ENCODE assay signal across 17 cellular contexts in the genomic region with DNA sequence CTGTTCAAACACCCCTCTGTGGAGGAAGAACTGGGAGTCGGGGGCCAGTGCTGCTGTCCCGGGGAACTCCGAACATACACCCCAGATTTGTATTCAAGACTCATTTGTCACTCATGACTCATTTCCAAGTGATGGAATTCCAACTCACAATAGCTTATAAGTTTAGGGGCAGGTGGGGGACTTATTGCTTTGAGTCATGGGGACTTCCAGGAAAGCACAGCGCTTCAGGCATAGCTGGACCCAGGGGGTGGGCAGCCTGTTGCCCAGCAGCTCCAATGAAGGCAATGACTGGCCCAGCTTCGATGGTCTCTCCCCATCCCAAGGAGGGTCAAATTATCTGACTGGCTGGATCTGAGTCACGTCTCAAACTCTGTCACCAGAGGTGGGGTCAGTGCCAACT.
DNase-seq lines count a peak whose midpoint lies in the region; ATAC-seq, FAIRE-seq and TF ChIP-seq lines count a peak whose summit lies in the region.
"Had no signal": no experiment of that assay in that cellular context is flagged by ENCODE, and none has a peak within 500 bp of the region (broad histone marks: within the 10 kb centered on the region; RNA-seq: fewer than 3 reads in every experiment).

No MANE protein-coding gene starts in this region.

- no peak overlapping the region for H3K4ac ChIP-seq in neuronal stem cell (ENCODE audit: low read length)

- TF ChIP-seq RAD21 in GM12878 (IDR thresholded peaks at IDR 0.05; ENCODE audit: insufficient read depth, low read depth, low read length), result no peak

- POLR2A ChIA-PET in GM12878 (lab: Charles Lee), result no interaction called here

- peak; percentile 32 for DNase-seq in EH (ENCODE audit: low read depth)
- DNase-seq in LHCN-M2 (ENCODE audit: low read depth), result peak; percentile 63
- DNase-seq in GM12878 (ENCODE audit: low read depth, low spot score), result no peak
- no peak for DNase-seq in neuronal stem cell (ENCODE audit: low spot score)
- DNase-seq in effector CD4-positive, alpha-beta T cell, result no peak
- DNase-seq in activated naive CD8-positive, alpha-beta T cell treated with anti-CD3 and anti-CD28 coated beads, Interleukin-2, amount 50 U/mL, for 24 hours, result no peak
- no peak for DNase-seq in activated naive CD4-positive, alpha-beta T cell treated with anti-CD3 and anti-CD28 coated beads, Interleukin-2, amount 50 U/mL, for 72 hours (ENCODE audit: low spot score in 2 of 2)
- DNase-seq: CD4-positive, CD25-positive, alpha-beta regulatory T cell; effector CD8-positive, alpha-beta T cell; sigmoid colon; stimulated activated naive B cell treated with anti-CD40 and anti-IgM and Interleukin-4, amounts not matched to agents 10 μg/mL and 1 μg/mL and 100 μg/mL, for 72 hours; upper lobe of right lung had no signal

- H3K36me3 Mint-ChIP-seq in activated naive CD8-positive, alpha-beta T cell treated with anti-CD3 and anti-CD28 coated beads, Interleukin-2, amount 50 U/mL, for 24 hours (ENCODE audit: low read depth), result no peaks in the 10 kb centered on the region
- H3K36me3 Mint-ChIP-seq in activated naive CD4-positive, alpha-beta T cell treated with anti-CD3 and anti-CD28 coated beads, Interleukin-2, amount 50 U/mL, for 72 hours, result peaks cover 0 to 4% of the 10 kb centered on the region in 2 donors
- H3K36me3 Mint-ChIP-seq: brain; CD4-positive, CD25-positive, alpha-beta regulatory T cell had no signal

- H3K27me3 Mint-ChIP-seq in activated naive CD8-positive, alpha-beta T cell treated with anti-CD3 and anti-CD28 coated beads, Interleukin-2, amount 50 U/mL, for 24 hours, result peaks cover 40% of the 10 kb centered on the region

- H4K8ac ChIP-seq in neuronal stem cell (ENCODE audit: low read depth, low read length), result no peak overlapping the region

- H3K36me3 ChIP-seq in GM12878 (ENCODE audit: control insufficient read depth in 2 of 2, insufficient read depth in 2 of 2, low read length in 1 of 2), result no peaks in the 10 kb centered on the region
- no peaks in the 10 kb centered on the region for H3K36me3 ChIP-seq in neuronal stem cell (replicated peaks in 1 of 2; ENCODE audit: control insufficient read depth in 2 of 2, insufficient read depth in 2 of 2, low read length in 2 of 2)
- H3K36me3 ChIP-seq: sigmoid colon, upper lobe of right lung had no signal

- H3K27me3 ChIP-seq in GM12878 (replicated peaks in 1 of 2; ENCODE audit: control insufficient read depth in 2 of 2, insufficient read depth in 2 of 2, low read length in 1 of 2), result no peaks in the 10 kb centered on the region; a peak in 1 of 4 replicates
- no peaks in the 10 kb centered on the region for H3K27me3 ChIP-seq in neuronal stem cell (ENCODE audit: control insufficient read depth in 3 of 3, insufficient read depth in 3 of 3, low read depth in 1 of 3, low read length in 3 of 3)
- H3K27me3 ChIP-seq: sigmoid colon, upper lobe of right lung had no signal

- no peak overlapping the region for H3K27ac ChIP-seq in GM12878 (ENCODE audit: control insufficient read depth, insufficient read depth)
- no peak overlapping the region for H3K27ac ChIP-seq in neuronal stem cell (replicated peaks; ENCODE audit: low read length)
- H3K27ac ChIP-seq: HL-60, sigmoid colon, upper lobe of right lung had no signal

- H3K9me3 ChIP-seq in GM12878 (replicated peaks; ENCODE audit: control insufficient read depth, insufficient read depth, low read length) (no peaks in the 10 kb centered on the region), neuronal stem cell (replicated peaks in 1 of 2; ENCODE audit: control insufficient read depth in 2 of 2, insufficient read depth in 1 of 2, low read depth in 1 of 2, low read length in 2 of 2) (peaks cover 0 to 6% of the 10 kb centered on the region in 2 donors)
- H3K9me3 ChIP-seq: sigmoid colon, upper lobe of right lung had no signal

- no peaks in the 10 kb centered on the region for H3K4me1 Mint-ChIP-seq in activated naive CD8-positive, alpha-beta T cell treated with anti-CD3 and anti-CD28 coated beads, Interleukin-2, amount 50 U/mL, for 24 hours
- H3K4me1 Mint-ChIP-seq: GM23338; stimulated activated naive B cell treated with anti-CD40 and anti-IgM and Interleukin-4, amounts not matched to agents 10 μg/mL and 1 μg/mL and 100 μg/mL, for 72 hours had no signal

- no peak overlapping the region for H2AFZ ChIP-seq in GM12878 (ENCODE audit: control insufficient read depth, low read depth, low read length)
- peak overlapping the region; percentile 27 for H2AFZ ChIP-seq in neuronal stem cell (ENCODE audit: low read length)
- H2AFZ ChIP-seq: GM23338 had no signal

- intact Hi-C loops in GM12878 (cut with micrococcal nuclease; ENCODE audit: unreplicated experiment), result no loop called here

- H2AK5ac ChIP-seq in neuronal stem cell (ENCODE audit: low read depth, low read length), result no peak overlapping the region

- no peak overlapping the region for H2BK120ac ChIP-seq in neuronal stem cell (ENCODE audit: low read depth, low read length)

- H3K4me2 ChIP-seq in GM12878 (ENCODE audit: control insufficient read depth, insufficient read depth) (no peak overlapping the region), neuronal stem cell (ENCODE audit: insufficient read depth, low read length, poor library complexity, severe bottlenecking) (no peak overlapping the region)
- H3K4me2 ChIP-seq: GM23338 had no signal

- H3K79me1 ChIP-seq in neuronal stem cell (ENCODE audit: low read depth, low read length), result no peaks in the 10 kb centered on the region

- H2BK15ac ChIP-seq in neuronal stem cell (ENCODE audit: low read length), result no peak overlapping the region

- no peak overlapping the region for H3K14ac ChIP-seq in neuronal stem cell (ENCODE audit: low read length)

- H4K20me1 ChIP-seq in GM12878 (ENCODE audit: control insufficient read depth, insufficient read depth), result no peaks in the 10 kb centered on the region

- H3K4me1 ChIP-seq in GM12878 (ENCODE audit: control insufficient read depth, insufficient read depth, low read length) (no peaks in the 10 kb centered on the region), neuronal stem cell (ENCODE audit: control insufficient read depth in 2 of 2, insufficient read depth in 1 of 2, low read depth in 1 of 2, low read length in 2 of 2) (no peaks in the 10 kb centered on the region)
- H3K4me1 ChIP-seq: upper lobe of right lung had no signal

- H3K27ac Mint-ChIP-seq in activated naive CD8-positive, alpha-beta T cell treated with anti-CD3 and anti-CD28 coated beads, Interleukin-2, amount 50 U/mL, for 24 hours, result no peak overlapping the region
- H3K27ac Mint-ChIP-seq in activated naive CD4-positive, alpha-beta T cell treated with anti-CD3 and anti-CD28 coated beads, Interleukin-2, amount 50 U/mL, for 72 hours, result no peak overlapping the region
- H3K27ac Mint-ChIP-seq: brain; CD4-positive, CD25-positive, alpha-beta regulatory T cell; GM23338; stimulated activated naive B cell treated with anti-CD40 and anti-IgM and Interleukin-4, amounts not matched to agents 10 μg/mL and 1 μg/mL and 100 μg/mL, for 72 hours had no signal

- CTCF ChIA-PET in GM12878 (lab: Yijun Ruan, JAX), result no interaction called here

- no peak for TF ChIP-seq EP300 in GM12878 (IDR thresholded peaks at IDR 0.05; ENCODE audit: borderline replicate concordance in 1 of 2, control insufficient read depth in 1 of 2, low read depth in 2 of 2, low read length in 2 of 2)

- peaks cover 19% of the 10 kb centered on the region for H3K9me3 Mint-ChIP-seq in activated naive CD8-positive, alpha-beta T cell treated with anti-CD3 and anti-CD28 coated beads, Interleukin-2, amount 50 U/mL, for 24 hours
- peaks cover 4 to 7% of the 10 kb centered on the region in 2 donors for H3K9me3 Mint-ChIP-seq in activated naive CD4-positive, alpha-beta T cell treated with anti-CD3 and anti-CD28 coated beads, Interleukin-2, amount 50 U/mL, for 72 hours

- RAD21 ChIA-PET in GM12878 (lab: Charles Lee; ENCODE audit: unreplicated experiment), result no interaction called here

- WGBS in GM12878 (ENCODE audit: insufficient coverage, insufficient replicate concordance, low lambda C conversion rate, missing lambda C conversion rate), result 6% methylated on average over 6 of the region's 6 CpGs
- WGBS in neuronal stem cell (ENCODE audit: extremely low coverage in 2 of 2, insufficient read length in 2 of 2, insufficient replicate concordance in 1 of 2), 2 donors, result no CpG with 5 or more reads among the region's 6 CpGs

- H3K79me2 ChIP-seq in GM12878 (ENCODE audit: control insufficient read depth, insufficient read depth, low read length), result no peaks in the 10 kb centered on the region

- H3K4me3 ChIP-seq in GM12878, result no peak overlapping the region
- no peak overlapping the region for H3K4me3 ChIP-seq in neuronal stem cell (ENCODE audit: low read length in 2 of 2)
- H3K4me3 ChIP-seq: GM23338, sigmoid colon, upper lobe of right lung had no signal

- TF ChIP-seq POLR2A in GM12878 (IDR thresholded peaks at IDR 0.05; ENCODE audit: low read depth, low read length), result no peak

- peak overlapping the region; percentile 68 for H2BK5ac ChIP-seq in neuronal stem cell (ENCODE audit: low read length)

- SMC1A ChIA-PET in GM12878 (lab: Charles Lee; ENCODE audit: uncharacterized antibody, unreplicated experiment), result no interaction called here

- BruUV-seq in GM12878 (replicated peaks; lab: Mats Ljungman, UMichigan), result no TSS peak

- no peak overlapping the region for H3K9ac ChIP-seq in GM12878 (ENCODE audit: control insufficient read depth, insufficient read depth, low read length)
- H3K9ac ChIP-seq in neuronal stem cell (ENCODE audit: low read depth, low read length, poor library complexity), result no peak overlapping the region

- no peak overlapping the region for H3K23ac ChIP-seq in neuronal stem cell (ENCODE audit: low read depth, low read length, poor library complexity)

- no peak overlapping the region for H3K4me3 Mint-ChIP-seq in activated naive CD8-positive, alpha-beta T cell treated with anti-CD3 and anti-CD28 coated beads, Interleukin-2, amount 50 U/mL, for 24 hours
- H3K4me3 Mint-ChIP-seq: brain; CD4-positive, CD25-positive, alpha-beta regulatory T cell; GM23338; stimulated activated naive B cell treated with anti-CD40 and anti-IgM and Interleukin-4, amounts not matched to agents 10 μg/mL and 1 μg/mL and 100 μg/mL, for 72 hours had no signal

- FAIRE-seq in GM12878 (lab: Jason Lieb, UNC), result no peak

- no peak overlapping the region for H3K18ac ChIP-seq in neuronal stem cell (ENCODE audit: low read length)

- in situ Hi-C loops in GM12878 (cut with MboI), result no loop called here

- H4K91ac ChIP-seq in neuronal stem cell (ENCODE audit: low read depth, low read length, poor library complexity), result no peak overlapping the region

- H2BK12ac ChIP-seq in neuronal stem cell (ENCODE audit: low read length), result no peak overlapping the region

- no peak for TF ChIP-seq CTCF in GM12878 (IDR thresholded peaks at IDR 0.05 in 2 of 3, conservative IDR thresholded peaks at IDR 0.05 in 1 of 3; ENCODE audit: control insufficient read depth in 2 of 3, extremely low read depth in 1 of 3, insufficient read depth in 1 of 3, low read depth in 3 of 3, low read length in 3 of 3)

- ATAC-seq in GM12878 (peak; percentile 49), HG03432 (IDR thresholded peaks at IDR 0.05; ENCODE audit: unreplicated experiment) (no peak)
- no peak for ATAC-seq in activated naive CD8-positive, alpha-beta T cell treated with anti-CD3 and anti-CD28 coated beads, Interleukin-2, amount 50 U/mL, for 24 hours
- no peak for ATAC-seq in activated naive CD4-positive, alpha-beta T cell treated with anti-CD3 and anti-CD28 coated beads, Interleukin-2, amount 50 U/mL, for 72 hours
- ATAC-seq: SK-N-SH treated with all-trans-retinoic acid at 6 μM for 48 hours; stimulated activated naive B cell treated with anti-CD40 and anti-IgM and Interleukin-4, amounts not matched to agents 10 μg/mL and 1 μg/mL and 100 μg/mL, for 72 hours had no signal

Comparison
In these comparisons a context has a peak if more than half of its experiments do, and no peak if none do; other contexts are left out.
1. DNase-seq: peak in EH (single experiment) and LHCN-M2 (single experiment); none in GM12878 (single experiment), neuronal stem cell (single experiment), effector CD4-positive, alpha-beta T cell (single experiment), activated naive CD8-positive, alpha-beta T cell treated with anti-CD3 and anti-CD28 coated beads, Interleukin-2, amount 50 U/mL, for 24 hours (single experiment) and activated naive CD4-positive, alpha-beta T cell treated with anti-CD3 and anti-CD28 coated beads, Interleukin-2, amount 50 U/mL, for 72 hours (0 of 2).